ENCODE assay signal across 16 cellular contexts in the genomic region with DNA sequence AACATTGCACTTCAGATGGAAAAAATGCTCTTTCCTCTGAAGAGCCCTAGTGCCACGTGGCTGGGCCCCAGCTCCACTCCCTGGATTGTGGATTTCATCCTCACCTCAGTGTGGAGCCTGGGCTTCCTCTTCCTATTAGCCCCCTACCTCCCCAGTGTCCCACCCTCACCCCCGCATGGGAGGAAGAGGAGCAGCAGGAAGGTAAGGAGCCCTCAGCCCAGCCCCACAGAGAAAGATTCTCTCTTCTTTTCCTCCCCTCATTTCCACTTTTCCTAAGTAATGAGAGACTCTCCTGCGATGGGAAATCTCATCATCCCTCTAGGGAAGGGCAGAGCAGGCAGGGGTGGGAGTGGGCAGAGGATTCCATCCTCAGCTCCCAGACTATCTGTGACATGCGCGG. TPM values are rescaled to one million over a fixed set of nuclear protein-coding genes. Genes with fewer than 3 reads are reported as not detected.
"Had no signal": no experiment of that assay in that cellular context is flagged by ENCODE, and none has a peak within 500 bp of the region (broad histone marks: within the 10 kb centered on the region; RNA-seq: fewer than 3 reads in every experiment).

No MANE protein-coding gene starts in this region.

RNA-seq across cellular contexts. Expression of a gene that starts 57.5 kb away (rescaled TPM):
- total RNA-seq: activated CD4-positive, alpha-beta memory T cell treated with anti-CD3 and anti-CD28 coated beads, Interleukin-2, amount 10 ng/mL, durations not matched to agents 7 days and 5 days; activated CD4-positive, alpha-beta T cell treated with anti-CD3 and anti-CD28 coated beads, Interleukin-2, amount 10 ng/mL, durations not matched to agents 7 days and 5 days; activated T-cell treated with anti-CD3 and anti-CD28 coated beads, Interleukin-2, amount 50 U/mL, for 72 hours; adrenal gland; aorta; body of pancreas; cerebellum; endodermal cell; epithelial cell of proximal tubule; esophagus muscularis mucosa; foreskin keratinocyte; gastrocnemius medialis; glomerular endothelial cell; T-cell; T-helper 2 cell treated with Interferon-gamma antibody and Interleukin-4, amounts not matched to agents 100 ng/mL and 5 ng/mL, for 36 hours; WTC11 had no signal
- polyA plus RNA-seq: adrenal gland, aorta, foreskin keratinocyte had no signal
